Comparison of ENCODE assay signal across 8 cellular contexts in genomic region chr12:93676408-93677194, GRCh38. TPM values are rescaled to one million over a fixed set of nuclear protein-coding genes. Genes with fewer than 3 reads are reported as not detected.
DNase-seq lines count a peak whose midpoint lies in the region; ATAC-seq and TF ChIP-seq lines count a peak whose summit lies in the region.

No MANE protein-coding gene starts in this region.

- H3K27ac Mint-ChIP-seq in activated CD4-positive, alpha-beta memory T cell treated with anti-CD3 and anti-CD28 coated beads for 36 hours, result peak overlapping the region; percentile 100

- no peaks in the 10 kb centered on the region for H3K9me3 Mint-ChIP-seq in activated CD4-positive, alpha-beta memory T cell treated with anti-CD3 and anti-CD28 coated beads for 36 hours

- H3K27me3 Mint-ChIP-seq in activated CD4-positive, alpha-beta memory T cell treated with anti-CD3 and anti-CD28 coated beads for 36 hours, result peaks cover 11% of the 10 kb centered on the region

- intact Hi-C loops in heart right ventricle (cut with DNase I), result loop anchor here (1.0 to 10.0 kb wide), 21 partner anchors 61 to 426 kb away; partner anchors contain the start of gene SOCS2 (in 4 of the 10)
- intact Hi-C loops in cardiac septum (cut with DNase I), result loop anchor here (1.0 to 10.0 kb wide), 5 partner anchors 84 to 426 kb away; no protein-coding TSS in a partner anchor
- intact Hi-C loops in activated CD4-positive, alpha-beta memory T cell treated with anti-CD3 and anti-CD28 coated beads for 36 hours (cut with micrococcal nuclease), result loop anchor here (1.0 to 10.0 kb wide), 9 partner anchors 66 to 1282 kb away; partner anchors contain the start of genes EEA1 and NUDT4

- H3K27me3 ChIP-seq in heart right ventricle (no peaks in the 10 kb centered on the region), iPS-18a (ENCODE audit: control insufficient read depth, insufficient read depth, low read length) (no peaks in the 10 kb centered on the region)

- H3K4me3 ChIP-seq in heart right ventricle, result peak overlapping the region in 9 of 10 donors; percentile 51 to 80 (median 66)
- peak overlapping the region; percentile 90 for H3K4me3 ChIP-seq in iPS-18a (ENCODE audit: low read length)

- peaks cover 40% of the 10 kb centered on the region for H3K4me1 Mint-ChIP-seq in activated CD4-positive, alpha-beta memory T cell treated with anti-CD3 and anti-CD28 coated beads for 36 hours (ENCODE audit: low read depth)

- H3K9me3 ChIP-seq in heart right ventricle (no peaks in the 10 kb centered on the region), iPS-18a (ENCODE audit: control insufficient read depth, low read depth, low read length) (no peaks in the 10 kb centered on the region)

- H3K4me1 ChIP-seq in heart right ventricle (peaks cover 0 to 46% (median 23%) of the 10 kb centered on the region in 9 donors), iPS-18a (ENCODE audit: control insufficient read depth, low read depth, low read length) (peaks cover 14% of the 10 kb centered on the region)

- no peak for ATAC-seq in heart right ventricle
- ATAC-seq in HG02885 (IDR thresholded peaks at IDR 0.05; ENCODE audit: poor library complexity, unreplicated experiment), result no peak

- peak overlapping the region; percentile 86 to 99 (median 98) for H3K27ac ChIP-seq in heart right ventricle
- peak overlapping the region; percentile 62 for H3K27ac ChIP-seq in iPS-18a (ENCODE audit: low read length)
- peak overlapping the region; percentile 93 for H3K27ac ChIP-seq in substantia nigra (ENCODE audit: low read depth, low read length, poor library complexity, severe bottlenecking)

- DNase-seq in heart right ventricle (no peak), cardiac septum (ENCODE audit: low spot score) (no peak), substantia nigra (lab: John Stamatoyannopoulos, UW) (peak in 2 of 49 donors; percentile 10 to 62), NCI-H446 treated with DMSO at 0.1 percent for 48 hours (lab: John Stamatoyannopoulos, UW) (no peak), NCI-H446 (lab: John Stamatoyannopoulos, UW) (no peak)
- no peak for DNase-seq in activated CD4-positive, alpha-beta memory T cell treated with anti-CD3 and anti-CD28 coated beads for 36 hours

- peaks cover 8% of the 10 kb centered on the region for H3K36me3 Mint-ChIP-seq in activated CD4-positive, alpha-beta memory T cell treated with anti-CD3 and anti-CD28 coated beads for 36 hours

- POLR2A ChIA-PET in activated CD4-positive, alpha-beta memory T cell treated with anti-CD3 and anti-CD28 coated beads for 36 hours (lab: Charles Lee), result no interaction called here

- H3K4me3 Mint-ChIP-seq in activated CD4-positive, alpha-beta memory T cell treated with anti-CD3 and anti-CD28 coated beads for 36 hours, result peak overlapping the region; percentile 93

- H3K36me3 ChIP-seq in heart right ventricle, result peaks cover 0 to 4% (median 0%) of the 10 kb centered on the region in 9 donors
- no peaks in the 10 kb centered on the region for H3K36me3 ChIP-seq in iPS-18a (ENCODE audit: control insufficient read depth, low read depth, low read length)

- H3K9ac ChIP-seq in iPS-18a (ENCODE audit: low read length), result peak overlapping the region; percentile 77

- 49 to 56% methylated on average over 12 of the region's 12 CpGs for WGBS in heart right ventricle, 2 donors

- no peak for TF ChIP-seq CTCF in heart right ventricle (IDR thresholded peaks at IDR 0.05)

- CTCF ChIA-PET in activated CD4-positive, alpha-beta memory T cell treated with anti-CD3 and anti-CD28 coated beads for 36 hours (lab: Charles Lee), result interaction anchor here (0.6 to 1.3 kb wide), 3 partner anchors 399 to 426 kb away, joined by 4 to 12 read pairs (median 8); no protein-coding TSS in a partner anchor

RNA-seq across cellular contexts. Expression of gene CRADD, which starts 0.6 kb away (rescaled TPM):
- total RNA-seq in heart right ventricle (10 to 100 TPM; 36.3 to 80.1 (median 60.2) TPM), cardiac septum (50.8 TPM)
- 10 to 100 TPM in 1 of 2 donors, 1 to 10 TPM in 1; 5.0 to 32.8 TPM for polyA plus RNA-seq in heart right ventricle
- 10 to 100 TPM in 1 of 2 experiments, 1 to 10 TPM in 1; 8.9 to 10.4 TPM for total RNA-seq in activated CD4-positive, alpha-beta memory T cell treated with anti-CD3 and anti-CD28 coated beads for 36 hours
